ENCODE assay signal across 18 cellular contexts in genomic region chr10:20013991-20014750, GRCh38.
"Had no signal": no experiment of that assay in that cellular context is flagged by ENCODE, and none has a peak within 500 bp of the region (broad histone marks: within the 10 kb centered on the region; RNA-seq: fewer than 3 reads in every experiment).

No MANE protein-coding gene starts in this region.

- FAIRE-seq: keratinocyte had no signal

- H3K9me3 ChIP-seq: prostate gland, testis, tibial artery had no signal

- H3K27me3 ChIP-seq: neural progenitor cell, spleen, testis, tibial artery had no signal

- H3K4me3 Mint-ChIP-seq: effector memory CD8-positive, alpha-beta T cell; memory B cell; nephron; neural progenitor cell; stimulated activated memory B cell treated with anti-CD40 and anti-IgM and Interleukin-4, amounts not matched to agents 10 μg/mL and 1 μg/mL and 100 μg/mL, for 72 hours; type B pancreatic cell had no signal

- H3K27me3 Mint-ChIP-seq: effector memory CD8-positive, alpha-beta T cell; memory B cell; stimulated activated memory B cell treated with anti-CD40 and anti-IgM and Interleukin-4, amounts not matched to agents 10 μg/mL and 1 μg/mL and 100 μg/mL, for 72 hours; type B pancreatic cell had no signal

- H3K4me2 ChIP-seq: neural progenitor cell had no signal

- H3K27ac Mint-ChIP-seq: effector memory CD8-positive, alpha-beta T cell; memory B cell; neural progenitor cell; stimulated activated memory B cell treated with anti-CD40 and anti-IgM and Interleukin-4, amounts not matched to agents 10 μg/mL and 1 μg/mL and 100 μg/mL, for 72 hours; type B pancreatic cell had no signal

- H3K27ac ChIP-seq: neural progenitor cell, prostate gland, skin epidermis, spleen, testis, tibial artery had no signal

- H3K36me3 ChIP-seq: neural progenitor cell, prostate gland, spleen, tibial artery had no signal

- H3K9ac ChIP-seq: neural progenitor cell had no signal

- ATAC-seq: effector memory CD8-positive, alpha-beta T cell; right cardiac atrium; stimulated activated memory B cell treated with anti-CD40 and anti-IgM and Interleukin-4, amounts not matched to agents 10 μg/mL and 1 μg/mL and 100 μg/mL, for 72 hours; stimulated activated naive CD8-positive, alpha-beta T cell treated with anti-CD3 and anti-CD28 coated beads, Interleukin-15, Interleukin-2, amounts not matched to agents 100 U/mL and 50 U/mL, for 24 hours had no signal

- H2AFZ ChIP-seq: neural progenitor cell had no signal

- DNase-seq: effector memory CD8-positive, alpha-beta T cell; nucleus accumbens; right cardiac atrium; spleen; stimulated activated CD4-positive, alpha-beta T cell treated with anti-CD3 and anti-CD28 coated beads, Interleukin-4, amount 100 ng/mL, for 4 hours; stimulated activated naive CD8-positive, alpha-beta T cell treated with anti-CD3 and anti-CD28 coated beads, Interleukin-15, Interleukin-2, amounts not matched to agents 100 U/mL and 50 U/mL, for 24 hours; substantia nigra; testis; tibial artery had no signal

- H3K9me3 Mint-ChIP-seq: nephron, neural progenitor cell had no signal

- H3K4me1 Mint-ChIP-seq: memory B cell; nephron; neural progenitor cell; stimulated activated memory B cell treated with anti-CD40 and anti-IgM and Interleukin-4, amounts not matched to agents 10 μg/mL and 1 μg/mL and 100 μg/mL, for 72 hours had no signal

- H3K36me3 Mint-ChIP-seq: memory B cell; stimulated activated memory B cell treated with anti-CD40 and anti-IgM and Interleukin-4, amounts not matched to agents 10 μg/mL and 1 μg/mL and 100 μg/mL, for 72 hours had no signal

- H3K4me3 ChIP-seq: lung, neural progenitor cell, prostate gland, skin epidermis, spleen, testis, tibial artery had no signal

- H3K4me1 ChIP-seq: testis had no signal
